In the genomic region with DNA sequence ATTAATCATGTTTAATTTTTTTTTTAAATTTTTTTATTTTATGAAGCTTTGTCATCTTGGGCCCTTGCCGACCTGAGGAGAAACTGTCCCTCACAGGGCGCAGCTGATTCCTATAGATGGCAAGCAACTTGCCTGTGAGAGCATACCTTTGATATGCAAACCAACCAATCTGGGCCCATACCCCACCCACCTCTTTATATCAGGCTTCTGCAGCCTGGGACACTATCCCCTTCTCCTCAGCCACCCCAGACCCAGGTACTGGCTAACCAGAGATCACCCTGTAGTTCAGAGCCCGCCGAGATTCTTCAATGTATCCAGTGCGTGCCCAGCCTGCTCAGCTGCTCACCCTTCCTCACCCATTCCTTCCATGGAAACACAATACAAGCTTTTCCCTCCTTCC, we compare ENCODE assay signal across 1 cellular context.
TF ChIP-seq lines count a peak whose summit lies in the region.

No MANE protein-coding gene starts in this region.

TF ChIP-seq in H1, 55 proteins besides CTCF, POLR2A, EP300 and RAD21:
- TF ChIP-seq POU5F1 (IDR thresholded peaks at IDR 0.05; ENCODE audit: low read depth, low read length) (no peak), RXRA (IDR thresholded peaks at IDR 0.05; ENCODE audit: insufficient read depth, low read depth, low read length) (no peak), RNF2 (IDR thresholded peaks at IDR 0.05; ENCODE audit: borderline replicate concordance, low read depth, low read length, missing control alignments, poor library complexity, severe bottlenecking) (no peak), GTF2F1 (IDR thresholded peaks at IDR 0.05; ENCODE audit: borderline replicate concordance, low read depth, low read length) (no peak), CTBP2 (IDR thresholded peaks at IDR 0.05; ENCODE audit: borderline replicate concordance, insufficient read depth, insufficient read length, low read length) (no peak), NRF1 (IDR thresholded peaks at IDR 0.05; ENCODE audit: low read depth, low read length) (no peak), SP2 (IDR thresholded peaks at IDR 0.05; ENCODE audit: low read length) (no peak), RBBP5 (IDR thresholded peaks at IDR 0.05; ENCODE audit: borderline replicate concordance, low read depth, low read length) (no peak), SIX5 (IDR thresholded peaks at IDR 0.05; ENCODE audit: low read depth, low read length) (no peak), JUND (IDR thresholded peaks at IDR 0.05; ENCODE audit: low read length) (no peak), RFX5 (IDR thresholded peaks at IDR 0.05; ENCODE audit: borderline replicate concordance, low read depth, low read length) (no peak), BACH1 (IDR thresholded peaks at IDR 0.05; ENCODE audit: low read length) (no peak), CREB1 (IDR thresholded peaks at IDR 0.05) (no peak), SUZ12 (IDR thresholded peaks at IDR 0.05; ENCODE audit: low read length) (no peak), CEBPB (IDR thresholded peaks at IDR 0.05; ENCODE audit: low read depth, low read length) (no peak), GABPA (IDR thresholded peaks at IDR 0.05; ENCODE audit: borderline replicate concordance, insufficient read depth, low read length) (no peak)
- TF ChIP-seq, protein P1, sequence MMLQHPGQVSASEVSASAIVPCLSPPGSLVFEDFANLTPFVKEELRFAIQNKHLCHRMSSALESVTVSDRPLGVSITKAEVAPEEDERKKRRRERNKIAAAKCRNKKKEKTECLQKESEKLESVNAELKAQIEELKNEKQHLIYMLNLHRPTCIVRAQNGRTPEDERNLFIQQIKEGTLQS (IDR thresholded peaks at IDR 0.05; ENCODE audit: insufficient read depth, low read depth, low read length) = no peak
